ENCODE assay signal across 8 cellular contexts in the genomic region with DNA sequence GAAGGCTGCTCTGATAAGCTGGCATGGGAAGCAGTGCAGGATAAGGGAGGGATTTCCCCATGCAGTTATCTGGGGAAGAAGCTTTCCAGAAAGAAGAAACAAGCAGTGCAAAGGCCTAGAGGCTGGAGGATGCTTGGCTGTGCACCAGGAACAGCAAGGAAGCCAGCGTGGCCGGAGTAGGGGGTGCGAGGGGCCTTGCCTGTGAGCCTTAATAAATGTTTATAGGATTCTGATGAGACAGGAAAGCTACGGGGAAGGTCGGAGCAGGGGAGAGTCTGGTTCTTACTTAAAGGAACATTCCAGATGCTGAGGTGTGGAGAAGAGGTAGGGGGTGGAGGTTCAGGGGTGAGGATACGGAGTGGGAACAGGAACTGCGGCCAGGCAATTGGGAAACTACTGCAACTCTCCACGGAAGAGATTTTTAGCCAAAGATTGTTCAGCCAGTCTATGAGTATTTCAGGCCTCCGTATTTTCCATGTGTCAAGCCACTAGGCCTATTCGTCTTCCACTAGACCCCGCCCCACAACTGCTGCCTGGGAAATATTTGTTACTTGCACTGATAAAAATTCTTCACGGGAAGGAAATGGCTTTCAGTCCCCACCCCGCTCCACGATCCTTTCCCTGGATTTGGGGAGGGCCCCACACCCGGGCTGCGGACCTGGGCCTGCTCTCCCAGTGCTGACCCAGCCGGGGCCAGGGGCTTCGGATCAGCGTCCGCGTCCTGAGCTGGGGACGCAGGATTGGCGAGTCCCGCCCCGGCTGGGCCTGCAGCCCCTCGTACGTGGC. TPM values are rescaled to one million over a fixed set of nuclear protein-coding genes. Genes with fewer than 3 reads are reported as not detected.
DNase-seq lines count a peak whose midpoint lies in the region; ATAC-seq, FAIRE-seq and TF ChIP-seq lines count a peak whose summit lies in the region.

No MANE protein-coding gene starts in this region.

- in situ Hi-C loops in mammary epithelial cell (cut with MboI; ENCODE audit: low sequenced_read_pairs in 2 of 2), result no loop called here

- peaks cover 37% of the 10 kb centered on the region for H3K4me1 Mint-ChIP-seq in Caco-2 (ENCODE audit: low read depth, unreplicated experiment)

- H3K4me3 ChIP-seq in Caco-2 (ENCODE audit: low read depth, low read length), result peak overlapping the region; percentile 85
- peak overlapping the region; percentile 80 to 96 (median 94) for H3K4me3 ChIP-seq in mammary epithelial cell (replicated peaks in 1 of 3; ENCODE audit: insufficient read depth in 1 of 3, low read depth in 2 of 3, low read length in 3 of 3)
- H3K4me3 ChIP-seq in small intestine (ENCODE audit: low read depth in 1 of 2, low read length in 2 of 2), result peak overlapping the region; percentile 93 to 95

- CTCF ChIA-PET in Caco-2 (lab: Charles Lee) (interaction anchor here (0.7 kb wide), 1 partner anchor 16 kb away, joined by 3 read pairs; no protein-coding TSS in a partner anchor), mammary epithelial cell (lab: Charles Lee; ENCODE audit: low non-redundant PET) (no interaction called here)

- peaks cover 12% of the 10 kb centered on the region for H3K4me1 ChIP-seq in Caco-2
- peaks cover 17% of the 10 kb centered on the region for H3K4me1 ChIP-seq in mammary epithelial cell (ENCODE audit: insufficient read depth, low read length)
- peaks cover 2 to 5% of the 10 kb centered on the region in 2 donors for H3K4me1 ChIP-seq in small intestine (ENCODE audit: control insufficient read depth in 2 of 2, insufficient read depth in 1 of 2, low read depth in 1 of 2, low read length in 1 of 2)

- H3K27ac ChIP-seq in mammary epithelial cell (ENCODE audit: insufficient read depth, low read depth, low read length) (peak overlapping the region; percentile 79), small intestine (ENCODE audit: low read depth in 1 of 2, low read length in 1 of 2) (peak overlapping the region; percentile 66 to 92)

- 1% methylated on average over 16 of the region's 27 CpGs for WGBS in mammary epithelial cell (ENCODE audit: low coverage, missing lambda C conversion rate)
- WGBS in small intestine, 3 donors, result 0 to 2% (median 1%) methylated on average over 27 of the region's 27 CpGs

- dilution Hi-C loops in mammary epithelial cell (cut with HindIII; ENCODE audit: low sequenced_read_pairs), result loop anchor here (5.0 kb wide), 1 partner anchor 79 kb away; no protein-coding TSS in a partner anchor

- peak overlapping the region; percentile 98 for H2AFZ ChIP-seq in mammary epithelial cell (ENCODE audit: low read depth, low read length)

- intact Hi-C loops in Caco-2 (cut with micrococcal nuclease; ENCODE audit: unreplicated experiment) (loop anchor here (1.0 to 5.0 kb wide), 3 partner anchors 12 to 41 kb away; a partner anchor contains a TSS), mammary epithelial cell (cut with micrococcal nuclease) (loop anchor here (5.0 kb wide), 1 partner anchor 41 kb away; a partner anchor contains a TSS)

- H3K36me3 Mint-ChIP-seq in Caco-2 (ENCODE audit: insufficient read depth, unreplicated experiment), result peaks cover 31% of the 10 kb centered on the region

- H4K20me1 ChIP-seq in mammary epithelial cell (ENCODE audit: insufficient read depth, low read length), result no peaks in the 10 kb centered on the region

- H3K36me3 ChIP-seq in Caco-2 (ENCODE audit: control insufficient read depth, insufficient read depth, low read length) (no peaks in the 10 kb centered on the region; the same call in 1 of the 2 replicates), mammary epithelial cell (ENCODE audit: insufficient read depth, low read length) (no peaks in the 10 kb centered on the region), small intestine (ENCODE audit: control insufficient read depth in 2 of 2, insufficient read depth in 2 of 2, low read length in 2 of 2) (no peaks in the 10 kb centered on the region)

- H3K27me3 Mint-ChIP-seq in Caco-2 (ENCODE audit: insufficient read depth, unreplicated experiment), result no peaks in the 10 kb centered on the region

- peak overlapping the region; percentile 86 for H3K9ac ChIP-seq in mammary epithelial cell (ENCODE audit: insufficient read depth, low read length)

- H3K9me3 ChIP-seq in Caco-2 (no peaks in the 10 kb centered on the region), mammary epithelial cell (replicated peaks; ENCODE audit: insufficient read depth, low read length) (no peaks in the 10 kb centered on the region), small intestine (ENCODE audit: control insufficient read depth, low read depth) (no peaks in the 10 kb centered on the region)

- H3K79me2 ChIP-seq in mammary epithelial cell (ENCODE audit: insufficient read depth, low read length), result peaks cover 58% of the 10 kb centered on the region

- H3K4me3 Mint-ChIP-seq in Caco-2 (ENCODE audit: unreplicated experiment), result peak overlapping the region; percentile 96

- TF ChIP-seq CTCF in Caco-2 (IDR thresholded peaks at IDR 0.05; ENCODE audit: insufficient read depth in 1 of 2, low read depth in 1 of 2, low read length in 1 of 2, severe bottlenecking in 1 of 2, unreplicated experiment in 1 of 2) (no peak), mammary epithelial cell (conservative IDR thresholded peaks at IDR 0.05 in 1 of 2, IDR thresholded peaks at IDR 0.05 in 1 of 2; ENCODE audit: extremely low read depth in 1 of 2, insufficient read depth in 1 of 2, low read depth in 1 of 2, low read length in 2 of 2) (no peak)

- peak; percentile 31 for ATAC-seq in GM19395 (IDR thresholded peaks at IDR 0.05; ENCODE audit: unreplicated experiment)

- no peak for FAIRE-seq in small intestine (lab: Jason Lieb, UNC)

- DNase-seq in Caco-2, result peak; percentile 76 to 77
- DNase-seq in HPDE6-E6E7 (ENCODE audit: extremely low spot score), result peak; percentile 12
- peak; percentile 5 for DNase-seq in T follicular helper cell (ENCODE audit: low read depth)
- peak; percentile 52 for DNase-seq in mammary epithelial cell
- peak; percentile 62 for DNase-seq in iris pigment epithelial cell (ENCODE audit: low read depth)
- peak; percentile 46 for DNase-seq in small intestine
- DNase-seq in mesenteric fat pad (ENCODE audit: low spot score), result no peak

- peak overlapping the region; percentile 95 for H3K27ac Mint-ChIP-seq in Caco-2 (ENCODE audit: unreplicated experiment)

- H3K9me3 Mint-ChIP-seq in Caco-2 (ENCODE audit: unreplicated experiment), result no peaks in the 10 kb centered on the region

- H3K27me3 ChIP-seq in Caco-2 (replicated peaks; ENCODE audit: control insufficient read depth, insufficient read depth, low read length) (no peaks in the 10 kb centered on the region), mammary epithelial cell (ENCODE audit: insufficient read depth, low read length) (no peaks in the 10 kb centered on the region), small intestine (ENCODE audit: control insufficient read depth in 2 of 2, insufficient read depth in 2 of 2, low read length in 2 of 2) (no peaks in the 10 kb centered on the region)

- peak overlapping the region; percentile 94 for H3K4me2 ChIP-seq in mammary epithelial cell (ENCODE audit: insufficient read depth, low read depth, low read length)

- POLR2A ChIA-PET in Caco-2 (lab: Charles Lee), result interaction anchor here (0.9 to 1.9 kb wide), 3 partner anchors 8 to 72 kb away, joined by 3 to 5 read pairs (median 3); a partner anchor contains a TSS

- BruUV-seq in Caco-2 (replicated peaks; lab: Mats Ljungman, UMichigan), result no TSS peak
- BruUV-seq in mammary epithelial cell (replicated peaks; lab: Mats Ljungman, UMichigan), result no TSS peak

RNA-seq across cellular contexts. Expression of a gene that starts 0.5 kb away (rescaled TPM):
- total RNA-seq in Caco-2 (2022), result 41.7 and 50.1 TPM in 2 replicates
- total RNA-seq in mammary epithelial cell, result 10 to 100 TPM; 30.3 to 38.7 TPM
- 11.1 TPM for polyA plus RNA-seq in mammary epithelial cell
- 25.4 TPM for polyA minus RNA-seq in mammary epithelial cell
- 10 to 100 TPM in 1 of 3 donors, 1 to 10 TPM in 2; 4.3 to 10.8 (median 5.8) TPM for polyA plus RNA-seq in small intestine
- total RNA-seq in mesenteric fat pad, result 56.2 TPM

RNA-seq across cellular contexts. Expression of a gene that starts 32.2 kb away (rescaled TPM):
- not detected in 2 replicates for total RNA-seq in Caco-2 (2022)
- not detected for total RNA-seq in mammary epithelial cell
- not detected for polyA plus RNA-seq in mammary epithelial cell
- not detected for polyA minus RNA-seq in mammary epithelial cell
- not detected for polyA plus RNA-seq in small intestine
- not detected for total RNA-seq in mesenteric fat pad

RNA-seq across cellular contexts. Expression of a gene that starts 40.0 kb away (rescaled TPM):
- total RNA-seq in Caco-2 (2022), result 55.3 and 56.0 TPM in 2 replicates
- total RNA-seq in mammary epithelial cell, result 10 to 100 TPM; 15.2 to 41.5 TPM
- 29.1 TPM for polyA plus RNA-seq in mammary epithelial cell
- 20.3 TPM for polyA minus RNA-seq in mammary epithelial cell
- 10 to 100 TPM; 25.9 to 52.8 (median 38.2) TPM for polyA plus RNA-seq in small intestine
- 40.2 TPM for total RNA-seq in mesenteric fat pad
